Comparison of ENCODE assay signal across 11 cellular contexts in the genomic region with DNA sequence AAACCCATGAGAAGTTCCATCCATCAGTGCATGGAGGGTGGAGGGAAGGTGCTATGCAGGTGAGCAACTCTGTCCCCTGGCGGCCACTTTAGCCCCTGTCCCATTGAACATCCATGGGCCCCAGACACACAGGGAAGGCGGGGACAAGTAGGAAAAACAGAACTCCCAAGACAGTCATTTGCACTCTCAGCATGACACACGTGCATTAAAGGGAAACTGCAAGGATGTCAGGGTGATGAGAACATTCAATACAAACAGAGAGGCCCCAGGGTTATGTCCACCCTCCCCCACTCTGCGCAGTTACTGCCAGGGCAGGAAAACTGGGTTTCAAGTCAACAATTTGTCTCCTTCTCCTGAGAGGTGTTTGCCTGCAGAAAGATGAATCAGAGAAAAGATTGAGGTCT. TPM values are rescaled to one million over a fixed set of nuclear protein-coding genes. Genes with fewer than 3 reads are reported as not detected.
A peak's percentile ranks its signal among the peaks of the same experiment; 100 is the strongest.
DNase-seq lines count a peak whose midpoint lies in the region; ATAC-seq and TF ChIP-seq lines count a peak whose summit lies in the region.
"Had no signal": no experiment of that assay in that cellular context is flagged by ENCODE, and none has a peak within 500 bp of the region (broad histone marks: within the 10 kb centered on the region; RNA-seq: fewer than 3 reads in every experiment).

No MANE protein-coding gene starts in this region.

- no peaks in the 10 kb centered on the region for H3K36me3 Mint-ChIP-seq in activated naive CD4-positive, alpha-beta T cell treated with anti-CD3 and anti-CD28 coated beads for 36 hours (ENCODE audit: low read depth)
- H3K36me3 Mint-ChIP-seq in activated naive CD4-positive, alpha-beta T cell treated with anti-CD3 and anti-CD28 coated beads, Interleukin-2, amount 50 U/mL, for 72 hours = no peaks in the 10 kb centered on the region
- H3K36me3 Mint-ChIP-seq in natural killer cell = no peaks in the 10 kb centered on the region
- no peaks in the 10 kb centered on the region for H3K36me3 Mint-ChIP-seq in CD14-positive monocyte

- TF ChIP-seq CTCF in cardiac fibroblast (IDR thresholded peaks at IDR 0.05; ENCODE audit: low read depth, low read length) = peak; percentile 40
- TF ChIP-seq CTCF in natural killer cell (IDR thresholded peaks at IDR 0.05) = no peak
- TF ChIP-seq CTCF in CD14-positive monocyte (IDR thresholded peaks at IDR 0.05) = no peak
- TF ChIP-seq CTCF in body of pancreas (IDR thresholded peaks at IDR 0.05) = no peak

- DNase-seq in activated naive CD4-positive, alpha-beta T cell treated with anti-CD3 and anti-CD28 coated beads for 36 hours = peak; percentile 14
- no peak for DNase-seq in activated naive CD4-positive, alpha-beta T cell treated with anti-CD3 and anti-CD28 coated beads, Interleukin-2, amount 50 U/mL, for 72 hours (ENCODE audit: low spot score in 2 of 2)
- peak; percentile 46 for DNase-seq in LHCN-M2 (ENCODE audit: low read depth)
- DNase-seq in cardiac fibroblast (ENCODE audit: low read depth in 2 of 2) = peak; percentile 3 to 59
- DNase-seq in skeletal muscle cell (ENCODE audit: low read depth) = peak; percentile 60
- DNase-seq in natural killer cell = no peak
- no peak for DNase-seq in CD14-positive monocyte (ENCODE audit: low spot score)
- DNase-seq in body of pancreas = no peak
- DNase-seq: lower lobe of right lung; NCI-H1436 treated with DMSO at 0.1 percent for 48 hours; stimulated activated naive CD8-positive, alpha-beta T cell treated with anti-CD3 and anti-CD28 coated beads, Interleukin-15, amount 100 ng/mL, for 72 hours had no signal

- 60 to 74% methylated on average over 4 of the region's 4 CpGs for WGBS in body of pancreas, 2 donors

- H3K27me3 ChIP-seq in body of pancreas = no peaks in the 10 kb centered on the region

- no peak overlapping the region for H3K4me3 Mint-ChIP-seq in activated naive CD4-positive, alpha-beta T cell treated with anti-CD3 and anti-CD28 coated beads for 36 hours
- H3K4me3 Mint-ChIP-seq in natural killer cell = no peak overlapping the region
- H3K4me3 Mint-ChIP-seq in CD14-positive monocyte = peak overlapping the region in 1 of 2 donors; percentile 14
- H3K4me3 Mint-ChIP-seq: stimulated activated naive CD8-positive, alpha-beta T cell treated with anti-CD3 and anti-CD28 coated beads, Interleukin-15, amount 100 ng/mL, for 72 hours had no signal

- H3K36me3 ChIP-seq in body of pancreas (replicated peaks in 1 of 2; ENCODE audit: insufficient read depth in 1 of 2, low read depth in 2 of 2) = no peaks in the 10 kb centered on the region
- H3K36me3 ChIP-seq: lower lobe of right lung had no signal

- CTCF ChIA-PET in activated naive CD4-positive, alpha-beta T cell treated with anti-CD3 and anti-CD28 coated beads for 36 hours (lab: Charles Lee) = interaction anchor here (2.6 kb wide), 1 partner anchor 10 kb away, joined by 8 read pairs; no protein-coding TSS in a partner anchor

- peaks cover 32% of the 10 kb centered on the region for H3K4me1 Mint-ChIP-seq in activated naive CD4-positive, alpha-beta T cell treated with anti-CD3 and anti-CD28 coated beads for 36 hours (ENCODE audit: low read depth)
- H3K4me1 Mint-ChIP-seq in natural killer cell (peaks cover 21% of the 10 kb centered on the region in 2 donors), CD14-positive monocyte (peaks cover 3% of the 10 kb centered on the region)

- peaks cover 6% of the 10 kb centered on the region for H3K4me1 ChIP-seq in body of pancreas

- H3K9me3 ChIP-seq in body of pancreas = no peaks in the 10 kb centered on the region
- H3K9me3 ChIP-seq: lower lobe of right lung had no signal

- intact Hi-C loops in activated naive CD4-positive, alpha-beta T cell treated with anti-CD3 and anti-CD28 coated beads for 36 hours (cut with micrococcal nuclease) = loop anchor here (5.0 kb wide), 2 partner anchors 35 to 225 kb away; no protein-coding TSS in a partner anchor
- intact Hi-C loops in natural killer cell (cut with micrococcal nuclease) (no loop called here), CD14-positive monocyte (cut with micrococcal nuclease) (no loop called here), body of pancreas (cut with DNase I) (no loop called here)

- no peaks in the 10 kb centered on the region for H3K9me3 Mint-ChIP-seq in activated naive CD4-positive, alpha-beta T cell treated with anti-CD3 and anti-CD28 coated beads for 36 hours
- no peaks in the 10 kb centered on the region for H3K9me3 Mint-ChIP-seq in activated naive CD4-positive, alpha-beta T cell treated with anti-CD3 and anti-CD28 coated beads, Interleukin-2, amount 50 U/mL, for 72 hours
- H3K9me3 Mint-ChIP-seq in natural killer cell = no peaks in the 10 kb centered on the region
- peaks cover 0 to 3% (median 0%) of the 10 kb centered on the region in 7 donors for H3K9me3 Mint-ChIP-seq in CD14-positive monocyte
- H3K9me3 Mint-ChIP-seq: stimulated activated naive CD8-positive, alpha-beta T cell treated with anti-CD3 and anti-CD28 coated beads, Interleukin-15, amount 100 ng/mL, for 72 hours had no signal

- no peak overlapping the region for H3K4me3 ChIP-seq in cardiac fibroblast (replicated peaks in 1 of 2; ENCODE audit: low read depth in 2 of 2, low read length in 2 of 2)
- H3K4me3 ChIP-seq in skeletal muscle cell (ENCODE audit: low read depth, low read length) = no peak overlapping the region
- no peak overlapping the region for H3K4me3 ChIP-seq in body of pancreas
- H3K4me3 ChIP-seq: lower lobe of right lung had no signal

- H3K27ac ChIP-seq in body of pancreas = no peak overlapping the region
- H3K27ac ChIP-seq: lower lobe of right lung had no signal

- no peak for ATAC-seq in activated naive CD4-positive, alpha-beta T cell treated with anti-CD3 and anti-CD28 coated beads, Interleukin-2, amount 50 U/mL, for 72 hours
- no peak for ATAC-seq in natural killer cell
- no peak for ATAC-seq in body of pancreas
- ATAC-seq: lower lobe of right lung; stimulated activated naive CD8-positive, alpha-beta T cell treated with anti-CD3 and anti-CD28 coated beads, Interleukin-15, amount 100 ng/mL, for 72 hours had no signal

- no peak overlapping the region for H3K27ac Mint-ChIP-seq in activated naive CD4-positive, alpha-beta T cell treated with anti-CD3 and anti-CD28 coated beads for 36 hours
- no peak overlapping the region for H3K27ac Mint-ChIP-seq in activated naive CD4-positive, alpha-beta T cell treated with anti-CD3 and anti-CD28 coated beads, Interleukin-2, amount 50 U/mL, for 72 hours
- no peak overlapping the region for H3K27ac Mint-ChIP-seq in natural killer cell
- no peak overlapping the region for H3K27ac Mint-ChIP-seq in CD14-positive monocyte
- H3K27ac Mint-ChIP-seq: stimulated activated naive CD8-positive, alpha-beta T cell treated with anti-CD3 and anti-CD28 coated beads, Interleukin-15, amount 100 ng/mL, for 72 hours had no signal

- no peak for TF ChIP-seq POLR2A in body of pancreas (IDR thresholded peaks at IDR 0.05)

- peaks cover 51% of the 10 kb centered on the region for H3K27me3 Mint-ChIP-seq in activated naive CD4-positive, alpha-beta T cell treated with anti-CD3 and anti-CD28 coated beads for 36 hours (ENCODE audit: low read depth)
- H3K27me3 Mint-ChIP-seq in natural killer cell (ENCODE audit: low read depth in 2 of 2) (peaks cover 22 to 45% of the 10 kb centered on the region in 2 donors), CD14-positive monocyte (ENCODE audit: low read depth in 3 of 3) (peaks cover 33 to 65% (median 45%) of the 10 kb centered on the region in 3 donors)

RNA-seq across cellular contexts. Expression of a gene that starts 44.0 kb away (rescaled TPM):
- total RNA-seq in activated naive CD4-positive, alpha-beta T cell treated with anti-CD3 and anti-CD28 coated beads for 36 hours = 10 to 100 TPM; 26.1 to 27.3 TPM
- 10 to 100 TPM; 21.6 to 38.1 TPM for total RNA-seq in activated naive CD4-positive, alpha-beta T cell treated with anti-CD3 and anti-CD28 coated beads, Interleukin-2, amount 50 U/mL, for 72 hours
- 10.4 and 13.6 TPM in 2 replicates for total RNA-seq in LHCN-M2 (2014; rRNA removed)
- polyA plus RNA-seq in LHCN-M2 (2012) = 13.4 TPM
- total RNA-seq in natural killer cell = 10 to 100 TPM; 22.0 to 33.2 (median 23.2) TPM
- 1 to 10 TPM; 5.8 to 9.9 TPM for polyA plus RNA-seq in CD14-positive monocyte
- 10 to 100 TPM; 32.2 to 40.5 TPM for total RNA-seq in body of pancreas

Comparison
In these comparisons a context has a peak if more than half of its experiments do, and no peak if none do; other contexts are left out.
1. DNase-seq: peak in activated naive CD4-positive, alpha-beta T cell treated with anti-CD3 and anti-CD28 coated beads for 36 hours (single experiment), LHCN-M2 (single experiment), cardiac fibroblast (2 of 2) and skeletal muscle cell (single experiment); none in activated naive CD4-positive, alpha-beta T cell treated with anti-CD3 and anti-CD28 coated beads, Interleukin-2, amount 50 U/mL, for 72 hours (0 of 2), natural killer cell (single experiment), CD14-positive monocyte (single experiment) and body of pancreas (0 of 4).